In genomic region chr3:44114142-44114541, GRCh38 we compare ENCODE assay signal across 8 cellular contexts.
DNase-seq lines count a peak whose midpoint lies in the region; ATAC-seq and TF ChIP-seq lines count a peak whose summit lies in the region.

No MANE protein-coding gene starts in this region.

- TF ChIP-seq POLR2A in HCT116 (IDR thresholded peaks at IDR 0.05; ENCODE audit: borderline replicate concordance, extremely low read depth, insufficient read depth, insufficient read length), result no peak

- no peak overlapping the region for H3K4me3 Mint-ChIP-seq in CD4-positive, alpha-beta T cell
- no peak overlapping the region for H3K4me3 Mint-ChIP-seq in activated CD4-positive, alpha-beta memory T cell treated with anti-CD3 and anti-CD28 coated beads, Interleukin-2, amount 10 ng/mL, durations not matched to agents 7 days and 5 days

- H3K79me2 ChIP-seq in HCT116 (ENCODE audit: insufficient read depth, low read length), result no peaks in the 10 kb centered on the region

- intact Hi-C loops in CD4-positive, alpha-beta T cell (cut with DNase I, micrococcal nuclease), result loop anchor here (2.0 to 5.0 kb wide), 2 partner anchors 569 to 572 kb away; no protein-coding TSS in a partner anchor
- intact Hi-C loops in HCT116 (cut with micrococcal nuclease) (loop anchor here (1.0 to 2.0 kb wide), 3 partner anchors 235 to 345 kb away; no protein-coding TSS in a partner anchor), left ventricle myocardium inferior (cut with micrococcal nuclease) (no loop called here)

- no peaks in the 10 kb centered on the region for H3K36me3 Mint-ChIP-seq in CD4-positive, alpha-beta T cell (ENCODE audit: low read depth)
- no peaks in the 10 kb centered on the region for H3K36me3 Mint-ChIP-seq in activated CD4-positive, alpha-beta memory T cell treated with anti-CD3 and anti-CD28 coated beads, Interleukin-2, amount 10 ng/mL, durations not matched to agents 7 days and 5 days (ENCODE audit: low read depth)

- no peaks in the 10 kb centered on the region for H3K36me3 ChIP-seq in HCT116 (ENCODE audit: control insufficient read depth in 1 of 2, insufficient read depth in 2 of 2, low read length in 2 of 2)
- no peaks in the 10 kb centered on the region for H3K36me3 ChIP-seq in left ventricle myocardium inferior

- no peaks in the 10 kb centered on the region for H3K9me3 Mint-ChIP-seq in CD4-positive, alpha-beta T cell
- no peaks in the 10 kb centered on the region for H3K9me3 Mint-ChIP-seq in activated CD4-positive, alpha-beta memory T cell treated with anti-CD3 and anti-CD28 coated beads, Interleukin-2, amount 10 ng/mL, durations not matched to agents 7 days and 5 days

- RAD21 ChIA-PET in HCT116 (lab: Charles Lee; ENCODE audit: low non-redundant PET in 1 of 2, low total read pairs in 2 of 2, uncharacterized antibody in 2 of 2, unreplicated experiment in 2 of 2), result interaction anchor here in 1 of 2 experiments (1.2 kb wide), 1 partner anchor 9 kb away, joined by 3 read pairs; no protein-coding TSS in a partner anchor

- peaks cover 0 to 11% of the 10 kb centered on the region in 2 experiments; a peak in 3 of 4 replicates for H3K4me1 ChIP-seq in HCT116 (ENCODE audit: control insufficient read depth in 1 of 2, insufficient read depth in 2 of 2, low read length in 2 of 2)
- no peaks in the 10 kb centered on the region for H3K4me1 ChIP-seq in left ventricle myocardium inferior

- H3K4me3 ChIP-seq in HCT116 (replicated peaks in 1 of 2; ENCODE audit: low read depth in 1 of 2, low read length in 2 of 2), result no peak overlapping the region
- no peak overlapping the region for H3K4me3 ChIP-seq in left ventricle myocardium inferior

- H3K27ac ChIP-seq in CD4-positive, alpha-beta T cell (ENCODE audit: low read depth, low read length), result no peak overlapping the region
- H3K27ac ChIP-seq in HCT116 (ENCODE audit: low read depth, low read length) (no peak overlapping the region), left ventricle myocardium inferior (replicated peaks) (no peak overlapping the region)

- TF ChIP-seq RAD21 in HCT116 (IDR thresholded peaks at IDR 0.05; ENCODE audit: low read depth), result peak; percentile 69

- no peak for ATAC-seq in CD4-positive, alpha-beta T cell (ENCODE audit: poor library complexity)
- ATAC-seq in HCT116, result peak; percentile 99
- no peak for ATAC-seq in GM19452 (IDR thresholded peaks at IDR 0.05; ENCODE audit: unreplicated experiment)
- ATAC-seq in GM18858 (IDR thresholded peaks at IDR 0.05; ENCODE audit: unreplicated experiment), result no peak

- H3K9me2 ChIP-seq in HCT116 (ENCODE audit: insufficient read depth), result no peaks in the 10 kb centered on the region

- peak; percentile 21 for TF ChIP-seq CTCF in CD4-positive, alpha-beta T cell (IDR thresholded peaks at IDR 0.05)
- peak; percentile 61 to 85 (median 72); a peak in 5 of 6 replicates for TF ChIP-seq CTCF in HCT116 (IDR thresholded peaks at IDR 0.05 in 2 of 3, conservative IDR thresholded peaks at IDR 0.05 in 1 of 3; ENCODE audit: borderline replicate concordance in 1 of 3, insufficient read depth in 1 of 3, low read depth in 2 of 3, low read length in 2 of 3)
- TF ChIP-seq CTCF in left ventricle myocardium inferior (IDR thresholded peaks at IDR 0.05; ENCODE audit: borderline replicate concordance), result peak; percentile 55

- H3K9me3 ChIP-seq in CD4-positive, alpha-beta T cell (ENCODE audit: control insufficient read depth, low read length), result no peaks in the 10 kb centered on the region
- H3K9me3 ChIP-seq in HCT116 (ENCODE audit: control insufficient read depth in 1 of 2, insufficient read depth in 1 of 2, low read depth in 1 of 2, low read length in 2 of 2), result no peaks in the 10 kb centered on the region
- H3K9me3 ChIP-seq in left ventricle myocardium inferior (replicated peaks), result no peaks in the 10 kb centered on the region

- H4K20me1 ChIP-seq in HCT116 (ENCODE audit: insufficient read depth), result no peaks in the 10 kb centered on the region

- POLR2A ChIA-PET in CD4-positive, alpha-beta T cell (lab: Charles Lee), result no interaction called here
- POLR2A ChIA-PET in HCT116 (lab: Charles Lee), result no interaction called here
- POLR2A ChIA-PET in activated CD4-positive, alpha-beta memory T cell treated with anti-CD3 and anti-CD28 coated beads, Interleukin-2, amount 10 ng/mL, durations not matched to agents 7 days and 5 days (lab: Charles Lee), result interaction anchor here (1.1 kb wide), 1 partner anchor 9 kb away, joined by 3 read pairs; no protein-coding TSS in a partner anchor

- CTCF ChIA-PET in CD4-positive, alpha-beta T cell (lab: Charles Lee), result no interaction called here
- CTCF ChIA-PET in HCT116 (lab: Charles Lee), result interaction anchor here (0.8 to 2.4 kb wide), 9 partner anchors 9 to 568 kb away, joined by 3 to 13 read pairs (median 6); no protein-coding TSS in a partner anchor
- CTCF ChIA-PET in activated CD4-positive, alpha-beta memory T cell treated with anti-CD3 and anti-CD28 coated beads, Interleukin-2, amount 10 ng/mL, durations not matched to agents 7 days and 5 days (lab: Charles Lee), result interaction anchor here (0.7 to 1.3 kb wide), 3 partner anchors 157 to 345 kb away, joined by 3 to 5 read pairs (median 4); no protein-coding TSS in a partner anchor

- peak overlapping the region; percentile 42 for H2AFZ ChIP-seq in HCT116 (ENCODE audit: low read depth, low read length, poor library complexity, severe bottlenecking)

- H3K27me3 Mint-ChIP-seq in CD4-positive, alpha-beta T cell, result peaks cover 44% of the 10 kb centered on the region
- H3K27me3 Mint-ChIP-seq in activated CD4-positive, alpha-beta memory T cell treated with anti-CD3 and anti-CD28 coated beads, Interleukin-2, amount 10 ng/mL, durations not matched to agents 7 days and 5 days, result peaks cover 27% of the 10 kb centered on the region

- H3K27ac Mint-ChIP-seq in CD4-positive, alpha-beta T cell, result no peak overlapping the region
- H3K27ac Mint-ChIP-seq in activated CD4-positive, alpha-beta memory T cell treated with anti-CD3 and anti-CD28 coated beads, Interleukin-2, amount 10 ng/mL, durations not matched to agents 7 days and 5 days, result no peak overlapping the region

- BruUV-seq in HCT116 (replicated peaks; lab: Mats Ljungman, UMichigan), result no TSS peak

- DNase-seq in CD4-positive, alpha-beta T cell, result peak in 9 of 10 experiments; percentile 7 to 48 (median 12)
- peak; percentile 42 for DNase-seq in HCT116 (ENCODE audit: low read depth, low spot score)
- DNase-seq in activated CD4-positive, alpha-beta memory T cell treated with anti-CD3 and anti-CD28 coated beads, Interleukin-2, amount 10 ng/mL, durations not matched to agents 7 days and 5 days, result peak; percentile 20
- DNase-seq in left ventricle myocardium inferior, result peak; percentile 31
- peak; percentile 57 for DNase-seq in stimulated activated CD4-positive, alpha-beta T cell treated with anti-CD3 and anti-CD28 coated beads, Interleukin-4, amount 100 ng/mL, for 1 hour
- DNase-seq in NCI-H345 (lab: John Stamatoyannopoulos, UW), result no peak

- peaks cover 5% of the 10 kb centered on the region for H3K27me3 ChIP-seq in CD4-positive, alpha-beta T cell (ENCODE audit: control insufficient read depth, insufficient read depth, low read length)
- H3K27me3 ChIP-seq in HCT116 (ENCODE audit: insufficient read depth, low read length), result peaks cover 6% of the 10 kb centered on the region; the same call in 1 of the 2 replicates
- H3K27me3 ChIP-seq in left ventricle myocardium inferior (ENCODE audit: low read depth), result peaks cover 61% of the 10 kb centered on the region

- no peak overlapping the region for H3K9ac ChIP-seq in HCT116 (ENCODE audit: low read length)

- no peaks in the 10 kb centered on the region for H3K4me1 Mint-ChIP-seq in CD4-positive, alpha-beta T cell (ENCODE audit: low read depth)
- H3K4me1 Mint-ChIP-seq in activated CD4-positive, alpha-beta memory T cell treated with anti-CD3 and anti-CD28 coated beads, Interleukin-2, amount 10 ng/mL, durations not matched to agents 7 days and 5 days, result no peaks in the 10 kb centered on the region

- H3K4me2 ChIP-seq in HCT116 (ENCODE audit: low read length), result no peak overlapping the region

TF ChIP-seq in HCT116, 20 proteins besides CTCF, POLR2A, EP300 and RAD21:
- no peak for TF ChIP-seq SP1 (IDR thresholded peaks at IDR 0.05; ENCODE audit: low read depth)
- TF ChIP-seq YY1 (IDR thresholded peaks at IDR 0.05; ENCODE audit: extremely low read depth, insufficient replicate concordance, low read depth, low read length), result no peak
- TF ChIP-seq ELF1 (IDR thresholded peaks at IDR 0.05; ENCODE audit: borderline replicate concordance, low read depth), result no peak
- no peak for TF ChIP-seq POLR2AphosphoS5 (IDR thresholded peaks at IDR 0.05; ENCODE audit: low read depth, low read length)
- TF ChIP-seq EZH2 (IDR thresholded peaks at IDR 0.05), result no peak
- TF ChIP-seq MAX (IDR thresholded peaks at IDR 0.05), result peak; percentile 79
- TF ChIP-seq TCF7L2 (IDR thresholded peaks at IDR 0.05; ENCODE audit: borderline replicate concordance, extremely low read depth, insufficient read depth, insufficient read length), result peak; percentile 37

Comparison
In these comparisons a context has a peak if more than half of its experiments do, and no peak if none do; other contexts are left out.
1. CTCF ChIP-seq: peak in every context shown above with its lines; median percentile 72 in HCT116; 55 in left ventricle myocardium inferior; 21 in CD4-positive, alpha-beta T cell.